In the genomic region with DNA sequence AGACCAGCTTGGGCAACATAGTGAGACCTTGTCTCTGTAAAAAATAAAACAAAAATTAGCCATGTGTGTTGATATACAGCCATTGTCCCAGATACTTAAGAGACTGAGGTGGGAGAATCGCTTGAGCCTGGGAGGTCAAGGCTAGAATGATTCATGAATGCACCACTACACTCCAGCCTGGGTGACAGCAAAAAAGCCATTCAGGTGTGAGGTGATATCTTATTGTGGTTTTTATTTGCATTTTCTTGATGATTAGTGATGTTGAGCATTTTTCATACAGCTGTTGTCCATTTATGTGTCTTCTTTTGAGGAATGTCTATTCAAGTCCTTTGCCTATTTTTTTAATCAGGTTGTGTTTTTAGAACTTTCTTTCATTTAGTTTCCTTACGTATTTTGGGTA, we compare ENCODE assay signal across 26 cellular contexts. TPM values are rescaled to one million over a fixed set of nuclear protein-coding genes. Genes with fewer than 3 reads are reported as not detected.
DNase-seq lines count a peak whose midpoint lies in the region; ATAC-seq, FAIRE-seq and TF ChIP-seq lines count a peak whose summit lies in the region.
"Had no signal": no experiment of that assay in that cellular context is flagged by ENCODE, and none has a peak within 500 bp of the region (broad histone marks: within the 10 kb centered on the region; RNA-seq: fewer than 3 reads in every experiment).

No MANE protein-coding gene starts in this region.

- H3K4me3 ChIP-seq in endodermal cell (ENCODE audit: low read length) = peak overlapping the region; percentile 11

- peaks cover 21% of the 10 kb centered on the region for H3K9me3 ChIP-seq in endodermal cell (ENCODE audit: control insufficient read depth, low read length)
- H3K9me3 ChIP-seq: SK-N-SH had no signal

- H3K27ac Mint-ChIP-seq in endodermal cell = no peak overlapping the region
- no peak overlapping the region for H3K27ac Mint-ChIP-seq in stimulated activated naive CD8-positive, alpha-beta T cell treated with anti-CD3 and anti-CD28 coated beads, Interleukin-15, amount 100 ng/mL, for 72 hours
- H3K27ac Mint-ChIP-seq: B cell; T-helper 2 cell treated with Interferon-gamma antibody and Interleukin-4, amounts not matched to agents 5 μg/mL and 100 μg/mL, for 36 hours had no signal

- H3K36me3 Mint-ChIP-seq in endodermal cell (ENCODE audit: low read depth) = peaks cover 97% of the 10 kb centered on the region

- peaks cover 52% of the 10 kb centered on the region for H3K9me3 Mint-ChIP-seq in endodermal cell
- no peaks in the 10 kb centered on the region for H3K9me3 Mint-ChIP-seq in stimulated activated naive CD8-positive, alpha-beta T cell treated with anti-CD3 and anti-CD28 coated beads, Interleukin-15, amount 100 ng/mL, for 72 hours
- H3K9me3 Mint-ChIP-seq: T-helper 2 cell treated with Interferon-gamma antibody and Interleukin-4, amounts not matched to agents 5 μg/mL and 100 μg/mL, for 36 hours had no signal

- ATAC-seq in GM18502 (IDR thresholded peaks at IDR 0.05; ENCODE audit: poor library complexity, unreplicated experiment) = peak; percentile 83
- peak; percentile 63 for ATAC-seq in HG03159 (IDR thresholded peaks at IDR 0.05; ENCODE audit: unreplicated experiment)
- ATAC-seq in stimulated activated naive CD8-positive, alpha-beta T cell treated with anti-CD3 and anti-CD28 coated beads, Interleukin-15, amount 100 ng/mL, for 72 hours = no peak
- ATAC-seq: Panc1 had no signal

- no peak overlapping the region for H3K27ac ChIP-seq in endodermal cell (ENCODE audit: low read depth, low read length)

- TF ChIP-seq CTCF in endodermal cell (conservative IDR thresholded peaks at IDR 0.05) = no peak

- no peaks in the 10 kb centered on the region for H3K27me3 ChIP-seq in endodermal cell (ENCODE audit: control insufficient read depth, insufficient read depth, low read length, poor library complexity, severe bottlenecking)

- no peak for DNase-seq in GM19239 (ENCODE audit: insufficient read length, low spot score)
- DNase-seq in endodermal cell = no peak
- no peak for DNase-seq in stimulated activated naive CD8-positive, alpha-beta T cell treated with anti-CD3 and anti-CD28 coated beads, Interleukin-15, amount 100 ng/mL, for 72 hours
- DNase-seq in NOMO-1 treated with DMSO at 0.1 percent for 48 hours (lab: John Stamatoyannopoulos, UW; ENCODE audit: unreplicated experiment) = no peak
- no peak for DNase-seq in NCI-H748 (lab: John Stamatoyannopoulos, UW; ENCODE audit: unreplicated experiment)
- no peak for DNase-seq in mucosa of gallbladder (ENCODE audit: low spot score)
- DNase-seq: EL; GF-D8; GOT3; HCEC 1CT; Kasumi-1; NCI-H1417; NCI-H187 treated with DMSO at 0.1 percent for 48 hours; NCI-H2107; NCI-H446 treated with DMSO at 0.1 percent for 48 hours; NCI-H774; NK-92 treated with Interleukin-12 subunit alpha and Interleukin-12 subunit beta, amount 100 ng/mL, for 24 hours; SIG-M5; SK-N-SH had no signal

- FAIRE-seq in GM19239 (lab: Jason Lieb, UNC) = peak; percentile 57

- H3K27me3 Mint-ChIP-seq in endodermal cell (ENCODE audit: insufficient read depth) = no peaks in the 10 kb centered on the region
- no peaks in the 10 kb centered on the region for H3K27me3 Mint-ChIP-seq in stimulated activated naive CD8-positive, alpha-beta T cell treated with anti-CD3 and anti-CD28 coated beads, Interleukin-15, amount 100 ng/mL, for 72 hours
- H3K27me3 Mint-ChIP-seq: B cell had no signal

- 97 to 100% methylated on average over 1 to 2 of the region's 2 CpGs for WGBS in endodermal cell (ENCODE audit: insufficient coverage in 1 of 2, insufficient read length in 1 of 2), 2 experiments

- H3K4me3 Mint-ChIP-seq in endodermal cell = no peak overlapping the region
- no peak overlapping the region for H3K4me3 Mint-ChIP-seq in stimulated activated naive CD8-positive, alpha-beta T cell treated with anti-CD3 and anti-CD28 coated beads, Interleukin-15, amount 100 ng/mL, for 72 hours
- H3K4me3 Mint-ChIP-seq: B cell; T-helper 2 cell treated with Interferon-gamma antibody and Interleukin-4, amounts not matched to agents 5 μg/mL and 100 μg/mL, for 36 hours had no signal

- no peaks in the 10 kb centered on the region for H3K4me1 Mint-ChIP-seq in endodermal cell
- H3K4me1 Mint-ChIP-seq in stimulated activated naive CD8-positive, alpha-beta T cell treated with anti-CD3 and anti-CD28 coated beads, Interleukin-15, amount 100 ng/mL, for 72 hours = peaks cover 38% of the 10 kb centered on the region

- H3K36me3 ChIP-seq in endodermal cell (ENCODE audit: control insufficient read depth, insufficient read depth, low read length) = peaks cover 55% of the 10 kb centered on the region

- H3K9ac ChIP-seq in endodermal cell (ENCODE audit: extremely low read depth, low read length, poor library complexity, severe bottlenecking) = no peak overlapping the region
- H3K9ac ChIP-seq: SK-N-SH had no signal

- H3K4me1 ChIP-seq in endodermal cell (ENCODE audit: control insufficient read depth, insufficient read depth, low read length) = no peaks in the 10 kb centered on the region

RNA-seq across cellular contexts. Expression of gene MTAP, which starts 23.2 kb away (rescaled TPM):
- total RNA-seq in endodermal cell (10 to 100 TPM; 81.0 to 99.0 TPM), mucosa of gallbladder (29.2 TPM)
- 35.0 TPM for polyA plus RNA-seq in endodermal cell (2013, experiment 1 of 2)
- 31.5 TPM for polyA plus RNA-seq in endodermal cell (2013, experiment 2 of 2)
- total RNA-seq: A172, MCF 10A had no signal
